22 cellular contexts compared by ENCODE assay signal in the genomic region with DNA sequence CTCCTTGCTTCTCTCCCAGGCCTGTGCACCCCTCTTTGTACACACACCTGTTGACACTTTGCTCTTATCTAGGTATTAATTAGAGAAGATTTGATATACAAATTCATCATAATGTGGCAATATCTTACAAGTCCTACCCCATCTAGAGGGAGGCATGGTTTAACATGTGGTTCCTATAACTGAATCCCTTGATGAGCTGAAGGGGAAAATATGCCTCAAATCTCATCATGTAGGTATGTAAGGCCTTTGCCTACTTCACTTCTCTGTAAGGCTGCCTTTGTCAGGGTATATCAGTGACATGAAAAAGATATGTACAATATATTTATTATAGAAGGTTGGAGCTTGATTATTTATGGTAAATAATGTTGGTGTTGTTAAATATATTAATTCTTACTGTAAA. TPM values are rescaled to one million over a fixed set of nuclear protein-coding genes. Genes with fewer than 3 reads are reported as not detected.
DNase-seq lines count a peak whose midpoint lies in the region; ATAC-seq lines count a peak whose summit lies in the region.
"Had no signal": no experiment of that assay in that cellular context is flagged by ENCODE, and none has a peak within 500 bp of the region (broad histone marks: within the 10 kb centered on the region; RNA-seq: fewer than 3 reads in every experiment).

No MANE protein-coding gene starts in this region.

- no peak for ATAC-seq in GM19035 (IDR thresholded peaks at IDR 0.05; ENCODE audit: unreplicated experiment)
- ATAC-seq: A549 had no signal

- H3K4me1 ChIP-seq in adipocyte (ENCODE audit: control insufficient read depth, insufficient read depth, low read length), result no peaks in the 10 kb centered on the region
- no peaks in the 10 kb centered on the region for H3K4me1 ChIP-seq in Karpas-422 (ENCODE audit: low read length)
- H3K4me1 ChIP-seq in CD8-positive, alpha-beta memory T cell (ENCODE audit: insufficient read depth, low read length), result no peaks in the 10 kb centered on the region
- H3K4me1 ChIP-seq: A549, HAP-1 had no signal

- H3K9me3 ChIP-seq in adipocyte (ENCODE audit: control insufficient read depth, low read length) (no peaks in the 10 kb centered on the region), Karpas-422 (ENCODE audit: low read length) (no peaks in the 10 kb centered on the region)
- no peaks in the 10 kb centered on the region for H3K9me3 ChIP-seq in CD8-positive, alpha-beta memory T cell (ENCODE audit: low read length)
- H3K9me3 ChIP-seq: A549, HAP-1 had no signal

- no peaks in the 10 kb centered on the region for H3K4me1 Mint-ChIP-seq in CD8-positive, alpha-beta memory T cell

- H3K4me2 ChIP-seq in Karpas-422 (ENCODE audit: low read depth, low read length, poor library complexity, severe bottlenecking), result no peak overlapping the region
- H3K4me2 ChIP-seq: A549 had no signal

- H3K36me3 ChIP-seq in adipocyte (ENCODE audit: control insufficient read depth, insufficient read depth, low read length, severe bottlenecking), result no peaks in the 10 kb centered on the region
- no peaks in the 10 kb centered on the region for H3K36me3 ChIP-seq in Karpas-422 (ENCODE audit: insufficient read depth, low read length)
- H3K36me3 ChIP-seq in CD8-positive, alpha-beta memory T cell (ENCODE audit: insufficient read depth, low read length), result no peaks in the 10 kb centered on the region
- H3K36me3 ChIP-seq: HAP-1 had no signal

- H3K9me3 Mint-ChIP-seq in CD8-positive, alpha-beta memory T cell, result peaks cover 0 to 2% (median 0%) of the 10 kb centered on the region in 5 donors
- H3K9me3 Mint-ChIP-seq: CD4-positive, alpha-beta T cell had no signal

- H3K9me2 ChIP-seq in Karpas-422 (replicated peaks; ENCODE audit: insufficient read depth, low read length), result no peaks in the 10 kb centered on the region

- peaks cover 0 to 6% of the 10 kb centered on the region in 2 donors for H3K27me3 Mint-ChIP-seq in CD8-positive, alpha-beta memory T cell
- H3K27me3 Mint-ChIP-seq: CD4-positive, alpha-beta T cell had no signal

- H2AFZ ChIP-seq in Karpas-422 (ENCODE audit: low read length), result no peak overlapping the region

- H3K9ac ChIP-seq in adipocyte (ENCODE audit: low read length), result no peak overlapping the region
- no peak overlapping the region for H3K9ac ChIP-seq in Karpas-422 (ENCODE audit: low read length)

- H3K4me3 ChIP-seq in adipocyte (ENCODE audit: low read length) (no peak overlapping the region), Karpas-422 (ENCODE audit: low read length) (no peak overlapping the region)
- no peak overlapping the region for H3K4me3 ChIP-seq in CD8-positive, alpha-beta memory T cell (ENCODE audit: low read length)
- H3K4me3 ChIP-seq: A549, HAP-1 had no signal

- H3K4me3 Mint-ChIP-seq in CD8-positive, alpha-beta memory T cell, result no peak overlapping the region
- H3K4me3 Mint-ChIP-seq: CD4-positive, alpha-beta T cell had no signal

- H3K27ac ChIP-seq in Karpas-422 (ENCODE audit: low read length), result no peak overlapping the region
- H3K27ac ChIP-seq in CD8-positive, alpha-beta memory T cell (ENCODE audit: low read depth, low read length), result no peak overlapping the region
- H3K27ac ChIP-seq: 22Rv1, A549, C4-2B had no signal

- POLR2A ChIA-PET in CD8-positive, alpha-beta memory T cell (lab: Charles Lee), result no interaction called here

- DNase-seq in AG08395 (ENCODE audit: low spot score), result peak; percentile 10
- DNase-seq in GM03348 (ENCODE audit: low spot score), result peak; percentile 6
- peak; percentile 29 for DNase-seq in adipocyte (ENCODE audit: low read depth)
- peak; percentile 16 for DNase-seq in fibroblast of gingiva (ENCODE audit: low read depth)
- DNase-seq in Karpas-422, result no peak
- no peak for DNase-seq in CD8-positive, alpha-beta memory T cell
- no peak for DNase-seq in nucleus accumbens (lab: John Stamatoyannopoulos, UW)
- DNase-seq: AML-193; CD4-positive, alpha-beta T cell; DMS53; DND-41; EL; KG1 had no signal

- no peaks in the 10 kb centered on the region for H4K20me1 ChIP-seq in Karpas-422 (ENCODE audit: insufficient read depth, low read depth, low read length)

- no peaks in the 10 kb centered on the region for H3K79me2 ChIP-seq in Karpas-422 (ENCODE audit: low read length)

- peak overlapping the region in 2 of 8 donors; percentile 47 to 52 for H3K27ac Mint-ChIP-seq in CD8-positive, alpha-beta memory T cell
- H3K27ac Mint-ChIP-seq: CD4-positive, alpha-beta T cell had no signal

- H3K36me3 Mint-ChIP-seq in CD8-positive, alpha-beta memory T cell, result no peaks in the 10 kb centered on the region

- CTCF ChIA-PET in CD8-positive, alpha-beta memory T cell (lab: Charles Lee), result no interaction called here

- peaks cover 3% of the 10 kb centered on the region for H3K27me3 ChIP-seq in adipocyte (replicated peaks; ENCODE audit: control insufficient read depth, insufficient read depth, low read length)
- H3K27me3 ChIP-seq in Karpas-422 (ENCODE audit: low read length), result no peaks in the 10 kb centered on the region
- no peaks in the 10 kb centered on the region for H3K27me3 ChIP-seq in CD8-positive, alpha-beta memory T cell (ENCODE audit: insufficient read depth, low read length, poor library complexity, severe bottlenecking)

RNA-seq across cellular contexts. Expression of gene HTR2C, which starts 31.9 kb away (rescaled TPM):
- total RNA-seq in Karpas-422 (2014; rRNA removed; shearing (Covaris generic); ENCODE audit: low replicate concordance), result not detected in 2 replicates
- total RNA-seq in CD8-positive, alpha-beta memory T cell, result not detected
- polyA plus RNA-seq in CD8-positive, alpha-beta memory T cell, result not detected
- total RNA-seq: CD4-positive, alpha-beta T cell; G401; H4; HT-29 had no signal
- polyA plus RNA-seq: A549, BJ had no signal

Comparison
In these comparisons a context has a peak if more than half of its experiments do, and no peak if none do; other contexts are left out.
1. DNase-seq: peak in AG08395 (single experiment), GM03348 (single experiment), adipocyte (single experiment) and fibroblast of gingiva (single experiment); none in Karpas-422 (single experiment), CD8-positive, alpha-beta memory T cell (0 of 5) and nucleus accumbens (0 of 56).